Comparison of ENCODE assay signal across 23 cellular contexts in the genomic region with DNA sequence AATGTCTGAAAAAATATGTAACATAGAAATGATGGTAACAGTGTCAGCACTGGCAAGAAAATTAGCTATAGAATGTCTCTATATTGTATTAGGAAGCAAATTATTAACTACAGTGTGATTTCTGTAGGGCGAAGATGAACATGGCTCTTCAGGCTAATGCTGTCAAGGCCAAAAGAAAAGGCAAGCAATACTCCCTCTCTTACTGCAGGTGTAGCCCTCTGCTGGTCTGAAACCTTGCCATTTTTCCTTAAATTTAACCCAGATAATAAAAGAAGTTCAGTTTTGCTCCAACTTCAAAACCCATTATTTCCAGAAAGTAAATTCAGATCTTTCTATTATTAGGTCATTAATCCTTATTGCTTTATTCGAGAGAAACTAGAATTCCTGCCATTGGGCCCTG.
A peak's percentile ranks its signal among the peaks of the same experiment; 100 is the strongest.
DNase-seq lines count a peak whose midpoint lies in the region; ATAC-seq and TF ChIP-seq lines count a peak whose summit lies in the region.
"Had no signal": no experiment of that assay in that cellular context is flagged by ENCODE, and none has a peak within 500 bp of the region (broad histone marks: within the 10 kb centered on the region; RNA-seq: fewer than 3 reads in every experiment).

No MANE protein-coding gene starts in this region.

- no peaks in the 10 kb centered on the region for H4K20me1 ChIP-seq in Karpas-422 (ENCODE audit: insufficient read depth, low read depth, low read length)
- H4K20me1 ChIP-seq: BLaER1 treated with 17β-estradiol and CSF1 and Interleukin-3, amounts not matched to agents 10 nM and 100 nM had no signal

- H3K27ac ChIP-seq in Karpas-422 (ENCODE audit: low read length) (no peak overlapping the region), mesendoderm (ENCODE audit: low read depth, low read length) (no peak overlapping the region)
- H3K27ac ChIP-seq: BLaER1 treated with 17β-estradiol and CSF1 and Interleukin-3, amounts not matched to agents 10 nM and 100 nM; testis had no signal

- peak; percentile 12 to 34 for TF ChIP-seq CTCF in Caco-2 (IDR thresholded peaks at IDR 0.05; ENCODE audit: insufficient read depth in 1 of 2, low read depth in 1 of 2, low read length in 1 of 2, severe bottlenecking in 1 of 2, unreplicated experiment in 1 of 2)
- TF ChIP-seq CTCF in GM13977 (IDR thresholded peaks at IDR 0.05; ENCODE audit: extremely low read depth, insufficient read depth, missing control alignments), result no peak

- H3K4me2 ChIP-seq in Karpas-422 (ENCODE audit: low read depth, low read length, poor library complexity, severe bottlenecking) (no peak overlapping the region), mesendoderm (ENCODE audit: low read length) (no peak overlapping the region)
- H3K4me2 ChIP-seq: BLaER1 treated with 17β-estradiol and CSF1 and Interleukin-3, amounts not matched to agents 10 nM and 100 nM had no signal

- H3K9me3 Mint-ChIP-seq in Caco-2 (ENCODE audit: unreplicated experiment), result no peaks in the 10 kb centered on the region
- H3K9me3 Mint-ChIP-seq in central memory CD8-positive, alpha-beta T cell, result no peaks in the 10 kb centered on the region
- H3K9me3 Mint-ChIP-seq: activated CD4-positive, alpha-beta T cell treated with anti-CD3 and anti-CD28 coated beads, Interleukin-2, amount 10 ng/mL, durations not matched to agents 24 days and 14 days; activated naive CD4-positive, alpha-beta T cell treated with anti-CD3 and anti-CD28 coated beads, Interleukin-2, amount 50 U/mL, for 24 hours; immature natural killer cell; nephron had no signal

- no peak overlapping the region for H3K9ac ChIP-seq in Karpas-422 (ENCODE audit: low read length)
- H3K9ac ChIP-seq in mesendoderm (ENCODE audit: low read length), result no peak overlapping the region
- H3K9ac ChIP-seq: BLaER1 treated with 17β-estradiol and CSF1 and Interleukin-3, amounts not matched to agents 10 nM and 100 nM had no signal

- WGBS in mesendoderm (ENCODE audit: extremely low coverage, insufficient coverage, low lambda C conversion rate), result no CpG with 5 or more reads among the region's 2 CpGs

- no peak overlapping the region for H2AFZ ChIP-seq in Karpas-422 (ENCODE audit: low read length)

- H3K36me3 Mint-ChIP-seq in Caco-2 (ENCODE audit: insufficient read depth, unreplicated experiment), result peaks cover 14% of the 10 kb centered on the region
- peaks cover 12% of the 10 kb centered on the region for H3K36me3 Mint-ChIP-seq in central memory CD8-positive, alpha-beta T cell (ENCODE audit: insufficient read depth)

- H3K23ac ChIP-seq in mesendoderm (ENCODE audit: low read length), result no peak overlapping the region

- no peak overlapping the region for H3K27ac Mint-ChIP-seq in Caco-2 (ENCODE audit: unreplicated experiment)
- H3K27ac Mint-ChIP-seq in central memory CD8-positive, alpha-beta T cell (ENCODE audit: low read depth), result peak overlapping the region; percentile 30
- H3K27ac Mint-ChIP-seq: activated CD4-positive, alpha-beta T cell treated with anti-CD3 and anti-CD28 coated beads, Interleukin-2, amount 10 ng/mL, durations not matched to agents 24 days and 14 days; activated naive CD4-positive, alpha-beta T cell treated with anti-CD3 and anti-CD28 coated beads, Interleukin-2, amount 50 U/mL, for 24 hours; nephron had no signal

- H3K9me3 ChIP-seq in Caco-2 (no peaks in the 10 kb centered on the region), Karpas-422 (ENCODE audit: low read length) (no peaks in the 10 kb centered on the region)
- H3K9me3 ChIP-seq: BLaER1 treated with 17β-estradiol and CSF1 and Interleukin-3, amounts not matched to agents 10 nM and 100 nM; testis had no signal

- no peak overlapping the region for H3K4ac ChIP-seq in mesendoderm (ENCODE audit: low read depth, low read length)

- no peak overlapping the region for H4K8ac ChIP-seq in mesendoderm (ENCODE audit: low read depth, low read length)

- DNase-seq in Caco-2 (no peak), Karpas-422 (peak; percentile 66), mesendoderm (peak; percentile 44), nucleus accumbens (lab: John Stamatoyannopoulos, UW) (no peak), GM13977 (ENCODE audit: low spot score) (no peak)
- DNase-seq in central memory CD8-positive, alpha-beta T cell (ENCODE audit: low spot score in 2 of 2), result no peak
- DNase-seq: activated CD4-positive, alpha-beta T cell treated with anti-CD3 and anti-CD28 coated beads, Interleukin-2, amount 10 ng/mL, durations not matched to agents 24 days and 14 days; activated T-cell treated with anti-CD3 and anti-CD28 coated beads for 4 hours; immature natural killer cell; mammary epithelial cell; NCI-H2227 treated with DMSO at 0.1 percent for 48 hours; NK-92 treated with Interleukin-12 subunit alpha and Interleukin-12 subunit beta, amount 100 ng/mL, for 24 hours; SHP77; stimulated activated CD4-positive, alpha-beta T cell treated with anti-CD3 and anti-CD28 coated beads, Interleukin-2, amount 100 ng/mL, for 48 hours; stimulated activated CD8-positive, alpha-beta memory T cell treated with anti-CD3 and anti-CD28 coated beads, Interleukin-4, amount 100 ng/mL, for 48 hours; T1000; testis had no signal

- H3K4me1 ChIP-seq in Caco-2 (peaks cover 4% of the 10 kb centered on the region), Karpas-422 (ENCODE audit: low read length) (no peaks in the 10 kb centered on the region), mesendoderm (ENCODE audit: control insufficient read depth, low read depth, low read length) (no peaks in the 10 kb centered on the region)
- H3K4me1 ChIP-seq: BLaER1 treated with 17β-estradiol and CSF1 and Interleukin-3, amounts not matched to agents 10 nM and 100 nM; testis had no signal

- H2BK120ac ChIP-seq in mesendoderm (ENCODE audit: low read depth, low read length), result no peak overlapping the region

- H3K4me3 Mint-ChIP-seq in Caco-2 (ENCODE audit: unreplicated experiment), result no peak overlapping the region
- no peak overlapping the region for H3K4me3 Mint-ChIP-seq in central memory CD8-positive, alpha-beta T cell
- H3K4me3 Mint-ChIP-seq: activated CD4-positive, alpha-beta T cell treated with anti-CD3 and anti-CD28 coated beads, Interleukin-2, amount 10 ng/mL, durations not matched to agents 24 days and 14 days; activated naive CD4-positive, alpha-beta T cell treated with anti-CD3 and anti-CD28 coated beads, Interleukin-2, amount 50 U/mL, for 24 hours; immature natural killer cell; nephron had no signal

- no peaks in the 10 kb centered on the region for H3K79me1 ChIP-seq in mesendoderm (ENCODE audit: low read length)

- H2BK5ac ChIP-seq in mesendoderm (ENCODE audit: low read length), result no peak overlapping the region

- no peak overlapping the region for H3K56ac ChIP-seq in mesendoderm (ENCODE audit: low read length)

- H3K27me3 ChIP-seq in Caco-2 (replicated peaks; ENCODE audit: control insufficient read depth, insufficient read depth, low read length), result no peaks in the 10 kb centered on the region
- H3K27me3 ChIP-seq in Karpas-422 (ENCODE audit: low read length), result no peaks in the 10 kb centered on the region
- no peaks in the 10 kb centered on the region for H3K27me3 ChIP-seq in mesendoderm (ENCODE audit: insufficient read depth, low read length, poor library complexity)
- H3K27me3 ChIP-seq: BLaER1 treated with 17β-estradiol and CSF1 and Interleukin-3, amounts not matched to agents 10 nM and 100 nM; testis had no signal

- H3K18ac ChIP-seq in mesendoderm (ENCODE audit: low read length), result no peak overlapping the region

- BruUV-seq in Caco-2 (replicated peaks; lab: Mats Ljungman, UMichigan), result no TSS peak

- POLR2A ChIA-PET in Caco-2 (lab: Charles Lee), result no interaction called here

- H3K4me3 ChIP-seq in Caco-2 (ENCODE audit: low read depth, low read length) (no peak overlapping the region), Karpas-422 (ENCODE audit: low read length) (no peak overlapping the region), mesendoderm (ENCODE audit: low read length) (no peak overlapping the region)
- H3K4me3 ChIP-seq: BLaER1 treated with 17β-estradiol and CSF1 and Interleukin-3, amounts not matched to agents 10 nM and 100 nM; testis had no signal

- in situ Hi-C loops in GM13977 (cut with MboI; ENCODE audit: low pct_unique_long_range_greater_than_20kb, low sequenced_read_pairs, unreplicated experiment), result no loop called here

- intact Hi-C loops in Caco-2 (cut with micrococcal nuclease; ENCODE audit: unreplicated experiment), result no loop called here

- H2AK5ac ChIP-seq in mesendoderm (ENCODE audit: low read length), result no peak overlapping the region

- ATAC-seq in central memory CD8-positive, alpha-beta T cell (replicated peaks; ENCODE audit: extremely low read depth, poor library complexity, severe bottlenecking), result no peak
- ATAC-seq in HG02885 (IDR thresholded peaks at IDR 0.05; ENCODE audit: poor library complexity, unreplicated experiment), result no peak
- no peak for ATAC-seq in GM21825 (IDR thresholded peaks at IDR 0.05; ENCODE audit: unreplicated experiment)
- ATAC-seq: sciatic nerve had no signal

- peaks cover 5% of the 10 kb centered on the region for H3K4me1 Mint-ChIP-seq in Caco-2 (ENCODE audit: low read depth, unreplicated experiment)
- peaks cover 9% of the 10 kb centered on the region for H3K4me1 Mint-ChIP-seq in central memory CD8-positive, alpha-beta T cell
- H3K4me1 Mint-ChIP-seq: activated CD4-positive, alpha-beta T cell treated with anti-CD3 and anti-CD28 coated beads, Interleukin-2, amount 10 ng/mL, durations not matched to agents 24 days and 14 days; activated naive CD4-positive, alpha-beta T cell treated with anti-CD3 and anti-CD28 coated beads, Interleukin-2, amount 50 U/mL, for 24 hours; nephron had no signal

- no peaks in the 10 kb centered on the region for H3K36me3 ChIP-seq in Caco-2 (ENCODE audit: control insufficient read depth, insufficient read depth, low read length)
- H3K36me3 ChIP-seq in Karpas-422 (ENCODE audit: insufficient read depth, low read length), result peaks cover 4% of the 10 kb centered on the region; the same call in 1 of the 2 replicates
- no peaks in the 10 kb centered on the region for H3K36me3 ChIP-seq in mesendoderm (ENCODE audit: control insufficient read depth, insufficient read depth, low read length)

- no peaks in the 10 kb centered on the region for H3K27me3 Mint-ChIP-seq in Caco-2 (ENCODE audit: insufficient read depth, unreplicated experiment)
- no peaks in the 10 kb centered on the region for H3K27me3 Mint-ChIP-seq in central memory CD8-positive, alpha-beta T cell
- H3K27me3 Mint-ChIP-seq: activated CD4-positive, alpha-beta T cell treated with anti-CD3 and anti-CD28 coated beads, Interleukin-2, amount 10 ng/mL, durations not matched to agents 24 days and 14 days; activated naive CD4-positive, alpha-beta T cell treated with anti-CD3 and anti-CD28 coated beads, Interleukin-2, amount 50 U/mL, for 24 hours had no signal

- H3K79me2 ChIP-seq in Karpas-422 (ENCODE audit: low read length) (peaks cover 18% of the 10 kb centered on the region; the same call in 1 of the 2 replicates), mesendoderm (ENCODE audit: control insufficient read depth, insufficient read depth, low read length) (no peaks in the 10 kb centered on the region)

- CTCF ChIA-PET in Caco-2 (lab: Charles Lee), result no interaction called here

- H2BK15ac ChIP-seq in mesendoderm (replicated peaks; ENCODE audit: low read depth), result no peak overlapping the region

- peaks cover 4% of the 10 kb centered on the region; the same call in 1 of the 2 replicates for H3K9me2 ChIP-seq in Karpas-422 (replicated peaks; ENCODE audit: insufficient read depth, low read length)

- H4K5ac ChIP-seq in mesendoderm (ENCODE audit: low read length), result no peak overlapping the region

Comparison
In these comparisons a context has a peak if more than half of its experiments do, and no peak if none do; other contexts are left out.
1. DNase-seq: peak in Karpas-422 (single experiment) and mesendoderm (single experiment); none in Caco-2 (0 of 2), central memory CD8-positive, alpha-beta T cell (0 of 2), nucleus accumbens (0 of 56) and GM13977 (single experiment).